In the genomic region with DNA sequence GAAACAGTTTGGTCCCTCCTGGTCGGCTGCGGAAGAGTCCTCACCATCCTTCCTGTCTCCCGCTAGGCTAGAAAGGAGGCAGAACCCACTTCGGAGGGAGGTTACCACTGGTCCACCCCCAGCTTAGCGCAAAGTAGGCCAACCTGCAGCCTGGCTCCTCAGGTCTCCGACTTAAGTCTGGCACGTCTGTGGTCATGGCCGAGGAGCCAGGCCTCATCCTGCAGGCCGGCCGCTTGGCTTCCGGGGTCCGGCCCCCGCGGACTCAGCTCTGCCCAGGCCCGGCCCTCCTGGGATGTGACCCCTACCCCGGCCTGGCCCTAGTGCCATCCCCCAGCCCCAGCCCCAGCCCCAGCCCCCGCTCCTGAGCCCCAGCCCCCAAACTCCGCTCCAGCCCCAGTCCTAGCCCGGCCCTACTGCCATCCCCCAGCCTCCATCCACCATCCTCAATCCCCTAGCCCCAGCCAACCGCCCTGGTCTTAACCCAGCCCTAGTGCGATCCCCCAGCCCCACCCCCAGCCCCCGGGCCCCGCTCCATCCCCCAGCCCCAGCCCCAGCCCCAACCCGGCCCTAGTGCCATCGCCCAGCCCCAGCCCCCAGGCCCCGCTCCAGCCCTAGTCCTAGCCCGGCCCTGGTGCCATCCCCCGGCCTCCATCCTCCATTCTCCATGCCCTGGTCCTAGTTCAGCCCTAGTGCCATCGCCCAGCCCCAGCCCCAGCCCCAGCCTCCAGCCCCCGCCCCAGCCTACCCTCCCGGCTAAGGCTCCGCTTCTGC, we compare ENCODE assay signal across 8 cellular contexts. TPM values are rescaled to one million over a fixed set of nuclear protein-coding genes. Genes with fewer than 3 reads are reported as not detected.
DNase-seq lines count a peak whose midpoint lies in the region; ATAC-seq, FAIRE-seq and TF ChIP-seq lines count a peak whose summit lies in the region.

No MANE protein-coding gene starts in this region.

- no CpG with 5 or more reads among the region's 32 CpGs for WGBS in mesendoderm (ENCODE audit: extremely low coverage, insufficient coverage, low lambda C conversion rate)

- peak overlapping the region; percentile 65 for H3K27ac ChIP-seq in RWPE2 (ENCODE audit: poor library complexity, severe bottlenecking)
- H3K27ac ChIP-seq in mesendoderm (ENCODE audit: low read depth, low read length): peak overlapping the region; percentile 79
- H3K27ac ChIP-seq in uterus: peak overlapping the region; percentile 76 to 85

- peak overlapping the region; percentile 81 to 92 for H3K4me3 Mint-ChIP-seq in CD14-positive monocyte

- ATAC-seq in RWPE2 (ENCODE audit: low read depth): peak; percentile 59

- DNase-seq in CD14-positive monocyte (ENCODE audit: low spot score): no peak
- DNase-seq in H54 (ENCODE audit: insufficient read length, low spot score): peak; percentile 15
- no peak for DNase-seq in RWPE2 (ENCODE audit: low spot score)
- DNase-seq in effector CD4-positive, alpha-beta T cell: peak; percentile 9
- DNase-seq in mesendoderm: peak; percentile 77
- DNase-seq in uterus: no peak
- DNase-seq in posterior cingulate gyrus: no peak
- no peak for DNase-seq in NCI-H2171 treated with DMSO at 0.1 percent for 48 hours (lab: John Stamatoyannopoulos, UW)

- H3K36me3 Mint-ChIP-seq in CD14-positive monocyte: peaks cover 37 to 58% of the 10 kb centered on the region in 2 donors

- H3K9ac ChIP-seq in mesendoderm (ENCODE audit: low read length): peak overlapping the region; percentile 99

- H2BK15ac ChIP-seq in mesendoderm (replicated peaks; ENCODE audit: low read depth): no peak overlapping the region

- H3K9me3 Mint-ChIP-seq in CD14-positive monocyte: peaks cover 0 to 2% (median 0%) of the 10 kb centered on the region in 7 donors

- peak overlapping the region; percentile 43 for H4K8ac ChIP-seq in mesendoderm (ENCODE audit: low read depth, low read length)

- H3K9me3 ChIP-seq in RWPE2 (ENCODE audit: severe bottlenecking): no peaks in the 10 kb centered on the region
- H3K9me3 ChIP-seq in uterus: no peaks in the 10 kb centered on the region

- TF ChIP-seq CTCF in CD14-positive monocyte (IDR thresholded peaks at IDR 0.05) (no peak), RWPE2 (IDR thresholded peaks at IDR 0.05; ENCODE audit: poor library complexity, severe bottlenecking) (no peak), uterus (IDR thresholded peaks at IDR 0.05) (no peak)

- peaks cover 42% of the 10 kb centered on the region for H3K36me3 ChIP-seq in RWPE2 (ENCODE audit: low read depth)
- peaks cover 10% of the 10 kb centered on the region for H3K36me3 ChIP-seq in mesendoderm (ENCODE audit: control insufficient read depth, insufficient read depth, low read length)
- no peaks in the 10 kb centered on the region for H3K36me3 ChIP-seq in uterus

- FAIRE-seq in H54 (lab: Jason Lieb, UNC): no peak

- peak overlapping the region; percentile 92 for H3K4me2 ChIP-seq in mesendoderm (ENCODE audit: low read length)

- H3K27ac Mint-ChIP-seq in CD14-positive monocyte: peak overlapping the region in 6 of 7 donors; percentile 77 to 93 (median 86)

- peak overlapping the region; percentile 97 for H3K4ac ChIP-seq in mesendoderm (ENCODE audit: low read depth, low read length)

- H3K4me1 ChIP-seq in RWPE2 (ENCODE audit: insufficient read depth, poor library complexity, severe bottlenecking): no peaks in the 10 kb centered on the region
- no peaks in the 10 kb centered on the region for H3K4me1 ChIP-seq in mesendoderm (ENCODE audit: control insufficient read depth, low read depth, low read length)
- peaks cover 0 to 5% of the 10 kb centered on the region in 2 donors for H3K4me1 ChIP-seq in uterus

- no peak overlapping the region for H3K23ac ChIP-seq in mesendoderm (ENCODE audit: low read length)

- H3K56ac ChIP-seq in mesendoderm (ENCODE audit: low read length): peak overlapping the region; percentile 100

- peak overlapping the region; percentile 86 for H2BK120ac ChIP-seq in mesendoderm (ENCODE audit: low read depth, low read length)

- H3K4me1 Mint-ChIP-seq in CD14-positive monocyte: peaks cover 12% of the 10 kb centered on the region

- no peak overlapping the region for H4K5ac ChIP-seq in mesendoderm (ENCODE audit: low read length)

- H2AK5ac ChIP-seq in mesendoderm (ENCODE audit: low read length): no peak overlapping the region

- H3K79me2 ChIP-seq in mesendoderm (ENCODE audit: control insufficient read depth, insufficient read depth, low read length): peaks cover 10% of the 10 kb centered on the region

- H3K4me3 ChIP-seq in RWPE2 (ENCODE audit: severe bottlenecking) (peak overlapping the region; percentile 76), mesendoderm (ENCODE audit: low read length) (peak overlapping the region; percentile 95), uterus (peak overlapping the region; percentile 83 to 97)

- H2BK5ac ChIP-seq in mesendoderm (ENCODE audit: low read length): no peak overlapping the region

- intact Hi-C loops in CD14-positive monocyte (cut with micrococcal nuclease) (no loop called here), uterus (cut with DNase I; ENCODE audit: low total_unique reads) (no loop called here), posterior cingulate gyrus (cut with DNase I) (no loop called here)

- peak overlapping the region; percentile 99 for H3K18ac ChIP-seq in mesendoderm (ENCODE audit: low read length)

- TF ChIP-seq POLR2A in H54 (IDR thresholded peaks at IDR 0.05; ENCODE audit: low read depth, low read length) (peak; percentile 40; the same call in 1 of the 2 replicates), uterus (IDR thresholded peaks at IDR 0.05) (no peak)

- peaks cover 0 to 3% (median 1%) of the 10 kb centered on the region in 3 donors for H3K27me3 Mint-ChIP-seq in CD14-positive monocyte (ENCODE audit: low read depth in 3 of 3)

- H3K79me1 ChIP-seq in mesendoderm (ENCODE audit: low read length): peaks cover 7% of the 10 kb centered on the region

- no peaks in the 10 kb centered on the region for H3K27me3 ChIP-seq in RWPE2 (ENCODE audit: insufficient read depth, poor library complexity, severe bottlenecking)
- H3K27me3 ChIP-seq in mesendoderm (ENCODE audit: insufficient read depth, low read length, poor library complexity): no peaks in the 10 kb centered on the region
- H3K27me3 ChIP-seq in uterus: no peaks in the 10 kb centered on the region

RNA-seq across cellular contexts. Expression of gene TOR1A, which starts 0.6 kb away (rescaled TPM):
- polyA plus RNA-seq in CD14-positive monocyte: 10 to 100 TPM; 89.6 to 95.3 TPM
- polyA plus RNA-seq in mesendoderm (2013, experiment 1 of 2): 41.6 TPM
- 40.4 TPM for polyA plus RNA-seq in mesendoderm (2013, experiment 2 of 2)
- total RNA-seq in uterus: 10 to 100 TPM; 13.1 to 40.3 (median 33.0) TPM

RNA-seq across cellular contexts. Expression of gene C9orf78, which starts 11.7 kb away (rescaled TPM):
- 10 to 100 TPM; 53.3 to 82.4 TPM for polyA plus RNA-seq in CD14-positive monocyte
- polyA plus RNA-seq in mesendoderm (2013, experiment 1 of 2): 49.3 TPM
- 48.3 TPM for polyA plus RNA-seq in mesendoderm (2013, experiment 2 of 2)
- total RNA-seq in uterus: 10 to 100 TPM; 17.4 to 56.9 (median 35.0) TPM

RNA-seq across cellular contexts. Expression of gene USP20, which starts 11.9 kb away (rescaled TPM):
- polyA plus RNA-seq in CD14-positive monocyte: 1 to 10 TPM; 2.7 to 5.2 TPM
- polyA plus RNA-seq in mesendoderm (2013, experiment 1 of 2): 4.6 TPM
- polyA plus RNA-seq in mesendoderm (2013, experiment 2 of 2): 4.3 TPM
- 10 to 100 TPM in 2 of 4 donors, 1 to 10 TPM in 2; 5.6 to 46.7 (median 11.1) TPM for total RNA-seq in uterus

RNA-seq across cellular contexts. Expression of gene TOR1B, which starts 20.4 kb away (rescaled TPM):
- 10 to 100 TPM; 15.8 to 18.0 TPM for polyA plus RNA-seq in CD14-positive monocyte
- 9.3 TPM for polyA plus RNA-seq in mesendoderm (2013, experiment 1 of 2)
- 10.5 TPM for polyA plus RNA-seq in mesendoderm (2013, experiment 2 of 2)
- total RNA-seq in uterus: 10 to 100 TPM in 3 of 4 donors, 1 to 10 TPM in 1; 4.1 to 33.9 (median 13.2) TPM

Comparison
In these comparisons a context has a peak if more than half of its experiments do, and no peak if none do; other contexts are left out.
1. DNase-seq: peak in H54 (single experiment), effector CD4-positive, alpha-beta T cell (single experiment) and mesendoderm (single experiment); none in CD14-positive monocyte (single experiment), RWPE2 (single experiment), uterus (0 of 2), posterior cingulate gyrus (0 of 10) and NCI-H2171 treated with DMSO at 0.1 percent for 48 hours (single experiment).
2. Peak in every context shown above with its lines, with median percentiles within 50 percentile points of each other: H3K27ac ChIP-seq and H3K4me3 ChIP-seq.